In the genomic region with DNA sequence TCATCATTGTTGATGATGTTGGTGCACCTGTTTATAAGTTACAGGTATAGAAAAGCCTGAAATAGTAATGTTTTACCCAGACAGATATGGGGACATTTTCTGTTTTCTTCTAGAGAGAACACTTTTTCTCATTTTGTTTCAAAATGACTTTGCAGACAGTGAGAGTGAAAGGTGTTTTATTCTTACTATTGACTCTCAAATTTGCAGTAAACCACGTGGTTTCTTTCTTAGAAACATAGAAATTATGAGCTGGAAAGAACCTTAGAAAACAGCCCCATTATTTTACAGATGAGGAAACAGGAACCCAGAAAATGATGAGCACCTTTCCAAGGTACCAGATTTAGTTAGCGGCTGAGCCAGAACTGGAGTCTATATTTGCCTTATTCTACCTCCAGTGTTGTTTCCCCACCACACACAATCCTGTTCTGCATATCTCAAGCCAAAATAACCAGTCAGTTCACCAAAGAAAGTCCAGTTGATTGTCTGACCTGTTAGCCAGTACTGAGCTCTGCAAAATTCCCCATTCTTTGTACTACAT, we compare ENCODE assay signal across 11 cellular contexts.
DNase-seq lines count a peak whose midpoint lies in the region; ATAC-seq and TF ChIP-seq lines count a peak whose summit lies in the region.
"Had no signal": no experiment of that assay in that cellular context is flagged by ENCODE, and none has a peak within 500 bp of the region (broad histone marks: within the 10 kb centered on the region; RNA-seq: fewer than 3 reads in every experiment).

No MANE protein-coding gene starts in this region.

- POLR2A ChIA-PET in GM10248 (lab: Yijun Ruan, JAX) = interaction anchor here (0.6 to 1.0 kb wide), 3 partner anchors 32 to 140 kb away, joined by 3 read pairs; no protein-coding TSS in a partner anchor

- ATAC-seq in GM18909 (IDR thresholded peaks at IDR 0.05; ENCODE audit: poor library complexity, unreplicated experiment) (peak; percentile 89), HG02610 (IDR thresholded peaks at IDR 0.05; ENCODE audit: unreplicated experiment) (peak; percentile 94), HG03457 (IDR thresholded peaks at IDR 0.05; ENCODE audit: unreplicated experiment) (peak; percentile 79)

- CTCF ChIA-PET in GM10248 (lab: Yijun Ruan, JAX) = interaction anchor here (1.0 to 1.3 kb wide), 4 partner anchors 83 to 141 kb away, joined by 3 read pairs; no protein-coding TSS in a partner anchor

- TF ChIP-seq CTCF in GM10248 (IDR thresholded peaks at IDR 0.05; ENCODE audit: control extremely low read depth, extremely low read depth, low read depth, missing control alignments) = no peak

- DNase-seq in GM10248 (ENCODE audit: extremely low spot score) (peak; percentile 51), SK-N-DZ (ENCODE audit: low spot score) (no peak), HPDE6-E6E7 (ENCODE audit: extremely low spot score) (no peak), GOT3 (lab: John Stamatoyannopoulos, UW) (no peak), NCI-H1417 treated with DMSO at 0.1 percent for 48 hours (lab: John Stamatoyannopoulos, UW) (no peak)
- DNase-seq: kidney; NK-92 treated with Interleukin-12 subunit alpha and Interleukin-12 subunit beta, amount 100 ng/mL, for 24 hours; T-helper 9 cell had no signal
